In genomic region chr15:65096481-65097385, GRCh38 we compare ENCODE assay signal across 24 cellular contexts. TPM values are rescaled to one million over a fixed set of nuclear protein-coding genes. Genes with fewer than 3 reads are reported as not detected.
A peak's percentile ranks its signal among the peaks of the same experiment; 100 is the strongest.
DNase-seq lines count a peak whose midpoint lies in the region; TF ChIP-seq lines count a peak whose summit lies in the region.
"Had no signal": no experiment of that assay in that cellular context is flagged by ENCODE, and none has a peak within 500 bp of the region (broad histone marks: within the 10 kb centered on the region; RNA-seq: fewer than 3 reads in every experiment).

No MANE protein-coding gene starts in this region.

- H3K9me3 ChIP-seq in HEK293 (ENCODE audit: control insufficient read depth, insufficient read depth, low read depth, low read length) (no peaks in the 10 kb centered on the region), skeletal muscle tissue (ENCODE audit: control insufficient read depth in 3 of 3, low read length in 3 of 3) (no peaks in the 10 kb centered on the region), Karpas-422 (ENCODE audit: low read length) (no peaks in the 10 kb centered on the region), spleen (no peaks in the 10 kb centered on the region)
- H3K9me3 ChIP-seq: BLaER1 treated with 17β-estradiol and CSF1 and Interleukin-3, amounts not matched to agents 10 nM and 100 nM; body of pancreas; Caco-2; left lung had no signal

- H3K4me3 ChIP-seq in HEK293 (ENCODE audit: low read depth, low read length) (no peak overlapping the region), skeletal muscle tissue (ENCODE audit: low read length in 3 of 3) (no peak overlapping the region), Karpas-422 (ENCODE audit: low read length) (no peak overlapping the region), spleen (no peak overlapping the region)
- H3K4me3 ChIP-seq: BLaER1 treated with 17β-estradiol and CSF1 and Interleukin-3, amounts not matched to agents 10 nM and 100 nM; body of pancreas; left lung; neural progenitor cell had no signal

- H3K36me3 ChIP-seq in HEK293 (ENCODE audit: control insufficient read depth in 2 of 2, insufficient read depth in 1 of 2, low read length in 2 of 2) = peaks cover 0 to 39% of the 10 kb centered on the region in 2 experiments; a peak in 2 of 3 replicates
- peaks cover 24 to 36% (median 35%) of the 10 kb centered on the region in 3 donors for H3K36me3 ChIP-seq in skeletal muscle tissue (ENCODE audit: control insufficient read depth in 3 of 3, insufficient read depth in 3 of 3, low read length in 3 of 3)
- H3K36me3 ChIP-seq in Karpas-422 (ENCODE audit: insufficient read depth, low read length) = peaks cover 11% of the 10 kb centered on the region
- peaks cover 3 to 74% (median 30%) of the 10 kb centered on the region in 6 donors for H3K36me3 ChIP-seq in spleen
- H3K36me3 ChIP-seq: neural progenitor cell had no signal

- H3K4me2 ChIP-seq in Karpas-422 (ENCODE audit: low read depth, low read length, poor library complexity, severe bottlenecking) = no peak overlapping the region
- H3K4me2 ChIP-seq: BLaER1 treated with 17β-estradiol and CSF1 and Interleukin-3, amounts not matched to agents 10 nM and 100 nM; neural progenitor cell had no signal

- TF ChIP-seq POLR2A in spleen (IDR thresholded peaks at IDR 0.05) = no peak

- H3K9me2 ChIP-seq in Karpas-422 (replicated peaks; ENCODE audit: insufficient read depth, low read length) = no peaks in the 10 kb centered on the region

- CTCF ChIA-PET in HEK293 (lab: Yijun Ruan, JAX) = interaction anchor here (1.2 kb wide), 1 partner anchor 42 kb away, joined by 3 read pairs; no protein-coding TSS in a partner anchor

- 90 to 94% (median 91%) methylated on average over 6 of the region's 6 CpGs for WGBS in spleen, 5 donors

- POLR2A ChIA-PET in HEK293 (lab: Yijun Ruan, JAX) = no interaction called here

- H3K27me3 ChIP-seq in skeletal muscle tissue (ENCODE audit: control insufficient read depth in 3 of 3, insufficient read depth in 3 of 3, low read length in 3 of 3) = no peaks in the 10 kb centered on the region
- no peaks in the 10 kb centered on the region for H3K27me3 ChIP-seq in Karpas-422 (ENCODE audit: low read length)
- H3K27me3 ChIP-seq in spleen (replicated peaks in 1 of 7) = no peaks in the 10 kb centered on the region
- H3K27me3 ChIP-seq: BLaER1 treated with 17β-estradiol and CSF1 and Interleukin-3, amounts not matched to agents 10 nM and 100 nM; body of pancreas; left lung; neural progenitor cell had no signal

- peak overlapping the region in 2 of 3 donors; percentile 40 to 63 for H3K9ac ChIP-seq in skeletal muscle tissue (ENCODE audit: low read depth in 1 of 3, low read length in 3 of 3)
- no peak overlapping the region for H3K9ac ChIP-seq in Karpas-422 (ENCODE audit: low read length)
- H3K9ac ChIP-seq: BLaER1 treated with 17β-estradiol and CSF1 and Interleukin-3, amounts not matched to agents 10 nM and 100 nM; neural progenitor cell had no signal

- H4K20me1 ChIP-seq in Karpas-422 (ENCODE audit: insufficient read depth, low read depth, low read length) = no peaks in the 10 kb centered on the region

- H2AFZ ChIP-seq in Karpas-422 (ENCODE audit: low read length) = no peak overlapping the region
- H2AFZ ChIP-seq: neural progenitor cell had no signal

- TF ChIP-seq CTCF in HEK293 (tag by site-specific recombination; IDR thresholded peaks at IDR 0.05) = no peak
- no peak for TF ChIP-seq CTCF in spleen (IDR thresholded peaks at IDR 0.05 in 8 of 11, conservative IDR thresholded peaks at IDR 0.05 in 3 of 11)

- H3K4me1 ChIP-seq in HEK293 (ENCODE audit: control insufficient read depth, insufficient read depth, low read length) (no peaks in the 10 kb centered on the region), skeletal muscle tissue (ENCODE audit: control insufficient read depth in 3 of 3, insufficient read depth in 3 of 3, low read length in 3 of 3) (peaks cover 8 to 29% (median 19%) of the 10 kb centered on the region in 3 donors), Karpas-422 (ENCODE audit: low read length) (no peaks in the 10 kb centered on the region), spleen (peaks cover 0 to 8% (median 1%) of the 10 kb centered on the region in 6 donors)
- H3K4me1 ChIP-seq: body of pancreas, left lung, neural progenitor cell had no signal

- DNase-seq in amniotic epithelial cell (ENCODE audit: low read depth) = peak; percentile 49
- DNase-seq in glomerular visceral epithelial cell (ENCODE audit: extremely low spot score) = peak; percentile 61
- DNase-seq in Karpas-422 = no peak
- DNase-seq in NCI-H2081 (lab: John Stamatoyannopoulos, UW) = no peak
- no peak for DNase-seq in spleen
- DNase-seq: activated CD4-positive, alpha-beta T cell treated with anti-CD3 and anti-CD28 coated beads for 48 hours; activated gamma-delta T cell; body of pancreas; Caco-2; DMS79 treated with DMSO at 0.1 percent for 48 hours; glutamatergic neuron; GOT3; HFFc6; left lung; NCI-H146; NCI-H2107; NCI-H748 treated with DMSO at 0.1 percent for 48 hours; T1000; trophoblast cell had no signal

- intact Hi-C loops in spleen (cut with DNase I; ENCODE audit: low total_unique reads) = no loop called here

- no peaks in the 10 kb centered on the region for H3K79me2 ChIP-seq in Karpas-422 (ENCODE audit: low read length)

- H3K27ac ChIP-seq in HEK293 (ENCODE audit: extremely low read depth, low read depth, low read length) (no peak overlapping the region), skeletal muscle tissue (ENCODE audit: low read depth, low read length) (no peak overlapping the region), Karpas-422 (ENCODE audit: low read length) (no peak overlapping the region), spleen (no peak overlapping the region)
- H3K27ac ChIP-seq: BLaER1 treated with 17β-estradiol and CSF1 and Interleukin-3, amounts not matched to agents 10 nM and 100 nM; body of pancreas; epithelial cell of prostate; left lung; neural progenitor cell had no signal

TF ChIP-seq in HEK293, 187 proteins besides CTCF, POLR2A, EP300 and RAD21:
- TF ChIP-seq ZFP41 (tag by site-specific recombination; IDR thresholded peaks at IDR 0.05; ENCODE audit: borderline replicate concordance) = no peak
- TF ChIP-seq ZNF777 (tag by site-specific recombination; IDR thresholded peaks at IDR 0.05; ENCODE audit: borderline replicate concordance) = no peak
- peak; percentile 86 for TF ChIP-seq ZIC2 (tag by site-specific recombination; IDR thresholded peaks at IDR 0.05)
- peak; percentile 100 for TF ChIP-seq GLIS1 (tag by site-specific recombination; IDR thresholded peaks at IDR 0.05)
- no peak for TF ChIP-seq ZNF175 (tag by site-specific recombination; IDR thresholded peaks at IDR 0.05)
- TF ChIP-seq ZNF423 (tag by site-specific recombination; IDR thresholded peaks at IDR 0.05) = no peak
- no peak for TF ChIP-seq ZNF555 (tag by site-specific recombination; conservative IDR thresholded peaks at IDR 0.05)

RNA-seq across cellular contexts. Expression of gene UBAP1L, which starts 18.3 kb away (rescaled TPM):
- 2.1 TPM for total RNA-seq in skeletal muscle tissue
- total RNA-seq in Karpas-422 (2014; rRNA removed; shearing (Covaris generic); ENCODE audit: low replicate concordance) = 6.5 and 6.8 TPM in 2 replicates
- 10 to 100 TPM in 3 of 7 donors, 1 to 10 TPM in 4; 4.8 to 11.2 (median 7.9) TPM for total RNA-seq in spleen
- 1 to 10 TPM; 2.5 to 8.4 (median 6.0) TPM for polyA plus RNA-seq in spleen

RNA-seq across cellular contexts. Expression of gene KBTBD13, which starts 20.2 kb away (rescaled TPM):
- total RNA-seq in skeletal muscle tissue = 1.6 TPM
- total RNA-seq in Karpas-422 (2014; rRNA removed; shearing (Covaris generic); ENCODE audit: low replicate concordance) = not detected in 2 replicates
- not detected for total RNA-seq in spleen
- polyA plus RNA-seq in spleen = not detected
- total RNA-seq: body of pancreas, Caco-2, HFFc6 had no signal

RNA-seq across cellular contexts. Expression of gene RASL12, which starts 28.9 kb away (rescaled TPM):
- 15.1 TPM for total RNA-seq in skeletal muscle tissue
- not detected in 2 replicates for total RNA-seq in Karpas-422 (2014; rRNA removed; shearing (Covaris generic); ENCODE audit: low replicate concordance)
- total RNA-seq in spleen = 10 to 100 TPM in 2 of 7 donors, 1 to 10 TPM in 5; 8.3 to 38.5 (median 9.4) TPM
- 1 to 10 TPM; 2.7 to 6.5 (median 6.1) TPM for polyA plus RNA-seq in spleen
- total RNA-seq: HFFc6 had no signal

RNA-seq across cellular contexts. Expression of gene PDCD7, which starts 36.9 kb away (rescaled TPM):
- total RNA-seq in skeletal muscle tissue = 11.5 TPM
- 20.5 and 23.4 TPM in 2 replicates for total RNA-seq in Karpas-422 (2014; rRNA removed; shearing (Covaris generic); ENCODE audit: low replicate concordance)
- 10 to 100 TPM; 21.3 to 27.3 (median 25.1) TPM for total RNA-seq in spleen
- polyA plus RNA-seq in spleen = 10 to 100 TPM in 2 of 3 donors, 1 to 10 TPM in 1; 9.8 to 16.1 (median 13.0) TPM

RNA-seq across cellular contexts. Expression of gene SLC51B, which starts 51.5 kb away (rescaled TPM):
- 0.52 TPM for total RNA-seq in skeletal muscle tissue
- total RNA-seq in Karpas-422 (2014; rRNA removed; shearing (Covaris generic); ENCODE audit: low replicate concordance) = not detected in 2 replicates
- total RNA-seq in spleen = not detected
- polyA plus RNA-seq in spleen = under 1 TPM in 1 of 3 donors, not detected in 2; 0.09 TPM
- total RNA-seq: body of pancreas, HFFc6 had no signal

Comparison
In these comparisons a context has a peak if more than half of its experiments do, and no peak if none do; other contexts are left out.
1. DNase-seq: peak in amniotic epithelial cell (single experiment) and glomerular visceral epithelial cell (single experiment); none in Karpas-422 (single experiment), NCI-H2081 (0 of 2) and spleen (single experiment).